ENCODE assay signal across 22 cellular contexts in the genomic region with DNA sequence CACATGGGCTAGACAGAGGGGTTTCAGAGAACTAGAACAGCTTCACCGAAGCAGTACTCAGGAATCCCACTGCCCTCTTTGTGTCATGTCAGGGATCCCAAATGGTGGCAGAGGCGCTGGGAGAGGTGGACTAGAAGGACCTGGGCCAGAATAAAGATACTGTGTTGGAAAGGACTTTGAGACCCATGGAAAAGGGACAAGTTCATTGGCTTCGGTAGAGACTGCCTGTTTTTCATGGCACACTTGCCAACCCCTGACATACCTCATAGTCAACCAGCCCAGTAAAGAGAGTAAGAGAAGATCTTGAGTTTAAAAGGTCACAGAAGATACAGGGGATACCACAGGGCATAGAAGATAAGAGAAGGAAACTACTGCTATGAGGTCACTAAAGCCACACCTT.
A peak's percentile ranks its signal among the peaks of the same experiment; 100 is the strongest.
DNase-seq lines count a peak whose midpoint lies in the region; ATAC-seq, FAIRE-seq and TF ChIP-seq lines count a peak whose summit lies in the region.
"Had no signal": no experiment of that assay in that cellular context is flagged by ENCODE, and none has a peak within 500 bp of the region (broad histone marks: within the 10 kb centered on the region; RNA-seq: fewer than 3 reads in every experiment).

No MANE protein-coding gene starts in this region.

- DNase-seq in right lobe of liver: no peak
- no peak for DNase-seq in HepG2 (ENCODE audit: low spot score)
- no peak for DNase-seq in nephron progenitor cell
- no peak for DNase-seq in retina
- DNase-seq: Caco-2; CD4-positive, CD25-positive, alpha-beta regulatory T cell; CD8-positive, alpha-beta T cell; DMS153; DND-41; GM23248; HFFc6 had no signal

- no peak overlapping the region for H3K4me3 ChIP-seq in right lobe of liver
- no peak overlapping the region for H3K4me3 ChIP-seq in HepG2 (replicated peaks in 1 of 3; ENCODE audit: insufficient read depth in 1 of 3, low read depth in 2 of 3, low read length in 3 of 3)
- no peak overlapping the region for H3K4me3 ChIP-seq in gastroesophageal sphincter
- H3K4me3 ChIP-seq: BLaER1, GM23248, HAP-1 had no signal

- no peaks in the 10 kb centered on the region for H3K36me3 ChIP-seq in right lobe of liver
- H3K36me3 ChIP-seq in HepG2 (replicated peaks in 1 of 2; ENCODE audit: control insufficient read depth in 1 of 2, insufficient read depth in 2 of 2, low read length in 2 of 2): no peaks in the 10 kb centered on the region
- H3K36me3 ChIP-seq in gastroesophageal sphincter: no peaks in the 10 kb centered on the region
- H3K36me3 ChIP-seq: BLaER1, HAP-1 had no signal

- intact Hi-C loops in right lobe of liver (cut with DNase I) (no loop called here), HepG2 (cut with micrococcal nuclease; ENCODE audit: unreplicated experiment) (loop anchor here (5.0 kb wide), 1 partner anchor 437 kb away; no protein-coding TSS in a partner anchor)

- POLR2A ChIA-PET in HepG2 (lab: Yijun Ruan, JAX): no interaction called here

- WGBS in right lobe of liver (ENCODE audit: insufficient coverage, low coverage, low lambda C conversion rate, missing lambda C conversion rate): 62% methylated on average over 3 of the region's 3 CpGs
- WGBS in HepG2 (ENCODE audit: low lambda C conversion rate): 4% methylated on average over 3 of the region's 3 CpGs
- WGBS in gastroesophageal sphincter (ENCODE audit: low coverage in 1 of 2), 2 donors: 83 to 100% methylated on average over 1 to 2 of the region's 3 CpGs

- FAIRE-seq in HepG2 (lab: Jason Lieb, UNC): no peak
- FAIRE-seq: A204.1, G401.6, GM12892, H54 had no signal

- BruUV-seq in HepG2 (replicated peaks; lab: Mats Ljungman, UMichigan): no TSS peak

- TF ChIP-seq EP300 in HepG2 (IDR thresholded peaks at IDR 0.05; ENCODE audit: low read depth in 2 of 2, low read length in 2 of 2) (no peak), HepG2 (CRISPR knock-in tag; IDR thresholded peaks at IDR 0.05; ENCODE audit: borderline replicate concordance) (no peak), gastroesophageal sphincter (IDR thresholded peaks at IDR 0.05) (no peak)

- no peak overlapping the region for H3K4me3 Mint-ChIP-seq in nephron progenitor cell
- H3K4me3 Mint-ChIP-seq: B cell; CD4-positive, CD25-positive, alpha-beta regulatory T cell; CD8-positive, alpha-beta T cell; HFFc6 had no signal

- no peak overlapping the region for H2AFZ ChIP-seq in HepG2 (ENCODE audit: low read length)
- H2AFZ ChIP-seq: GM23248 had no signal

- ATAC-seq in right lobe of liver: peak in 3 of 4 donors; percentile 38 to 69 (median 44)
- no peak for ATAC-seq in HepG2
- peak; percentile 13 for ATAC-seq in gastroesophageal sphincter
- ATAC-seq in GM21528 (IDR thresholded peaks at IDR 0.05; ENCODE audit: low FRiP score, unreplicated experiment): no peak
- ATAC-seq: CD8-positive, alpha-beta T cell had no signal

- in situ Hi-C loops in HepG2 (cut with HindIII; ENCODE audit: extremely low pct_ligation_motif_present, low pct_unique_long_range_greater_than_20kb): no loop called here

- no peaks in the 10 kb centered on the region for H4K20me1 ChIP-seq in HepG2 (ENCODE audit: insufficient read depth, low read length)
- H4K20me1 ChIP-seq: BLaER1 had no signal

- CTCF ChIA-PET in HepG2 (lab: Yijun Ruan, JAX; ENCODE audit: low intra/inter-chr PET ratio, low total read pairs): no interaction called here

- H3K4me1 Mint-ChIP-seq in nephron progenitor cell: no peaks in the 10 kb centered on the region
- H3K4me1 Mint-ChIP-seq: B cell; CD4-positive, CD25-positive, alpha-beta regulatory T cell had no signal

- no peak overlapping the region for H3K4me2 ChIP-seq in HepG2 (ENCODE audit: low read depth, low read length)
- H3K4me2 ChIP-seq: BLaER1 had no signal

- no peak overlapping the region for H3K9ac ChIP-seq in HepG2 (ENCODE audit: insufficient read depth, low read depth, low read length)
- H3K9ac ChIP-seq: BLaER1, GM23248 had no signal

- H3K79me2 ChIP-seq in HepG2 (ENCODE audit: insufficient read depth, low read length): no peaks in the 10 kb centered on the region

- H3K36me3 Mint-ChIP-seq in nephron progenitor cell (ENCODE audit: low read depth): no peaks in the 10 kb centered on the region
- H3K36me3 Mint-ChIP-seq: CD4-positive, CD25-positive, alpha-beta regulatory T cell; CD8-positive, alpha-beta T cell had no signal

- H3K27ac ChIP-seq in right lobe of liver: no peak overlapping the region
- H3K27ac ChIP-seq in HepG2 (ENCODE audit: extremely low read length, insufficient read depth, low read length): no peak overlapping the region
- no peak overlapping the region for H3K27ac ChIP-seq in gastroesophageal sphincter
- H3K27ac ChIP-seq: 22Rv1, BLaER1, C4-2B, GM23248 had no signal

- TF ChIP-seq POLR2A in right lobe of liver (IDR thresholded peaks at IDR 0.05) (no peak), HepG2 (IDR thresholded peaks at IDR 0.05; ENCODE audit: insufficient read depth in 1 of 2, low read depth in 2 of 2, low read length in 2 of 2) (no peak), gastroesophageal sphincter (IDR thresholded peaks at IDR 0.05) (no peak)

- H3K27me3 ChIP-seq in right lobe of liver (no peaks in the 10 kb centered on the region), HepG2 (ENCODE audit: control insufficient read depth in 1 of 2, insufficient read depth in 2 of 2, low read length in 2 of 2) (no peaks in the 10 kb centered on the region), gastroesophageal sphincter (no peaks in the 10 kb centered on the region)
- H3K27me3 ChIP-seq: BLaER1 had no signal

- H3K27me3 Mint-ChIP-seq in nephron progenitor cell (ENCODE audit: low read depth, poor library complexity): no peaks in the 10 kb centered on the region
- H3K27me3 Mint-ChIP-seq: B cell; CD4-positive, CD25-positive, alpha-beta regulatory T cell had no signal

- H3K4me1 ChIP-seq in right lobe of liver (no peaks in the 10 kb centered on the region), HepG2 (ENCODE audit: insufficient read depth, low read length) (no peaks in the 10 kb centered on the region), gastroesophageal sphincter (no peaks in the 10 kb centered on the region)
- H3K4me1 ChIP-seq: BLaER1, Caco-2 had no signal

- H3K9me3 Mint-ChIP-seq in nephron progenitor cell: no peaks in the 10 kb centered on the region

- H3K9me3 ChIP-seq in right lobe of liver: no peaks in the 10 kb centered on the region
- no peaks in the 10 kb centered on the region for H3K9me3 ChIP-seq in HepG2 (ENCODE audit: low read length)
- no peaks in the 10 kb centered on the region for H3K9me3 ChIP-seq in gastroesophageal sphincter
- H3K9me3 ChIP-seq: BLaER1, Caco-2, HAP-1 had no signal

- no peak for TF ChIP-seq RAD21 in HepG2 (CRISPR knock-in tag; IDR thresholded peaks at IDR 0.05)

- no peak for TF ChIP-seq CTCF in right lobe of liver (IDR thresholded peaks at IDR 0.05)
- no peak for TF ChIP-seq CTCF in HepG2 (CRISPR knock-in tag; IDR thresholded peaks at IDR 0.05)
- TF ChIP-seq CTCF in gastroesophageal sphincter (IDR thresholded peaks at IDR 0.05): no peak
- no peak for TF ChIP-seq CTCF in nephron progenitor cell (IDR thresholded peaks at IDR 0.05)

- H3K27ac Mint-ChIP-seq in nephron progenitor cell: peak overlapping the region; percentile 27
- H3K27ac Mint-ChIP-seq: B cell; CD4-positive, CD25-positive, alpha-beta regulatory T cell; CD8-positive, alpha-beta T cell; HFFc6 had no signal

TF ChIP-seq in HepG2, 621 proteins besides CTCF, POLR2A, EP300 and RAD21:
- no peak for TF ChIP-seq TBX2 (CRISPR knock-in tag; IDR thresholded peaks at IDR 0.05; ENCODE audit: borderline replicate concordance)
- no peak for TF ChIP-seq YY1 (IDR thresholded peaks at IDR 0.05; ENCODE audit: insufficient read depth, insufficient replicate concordance, low read depth, low read length)
- TF ChIP-seq HIVEP1 (CRISPR knock-in tag; IDR thresholded peaks at IDR 0.05): no peak
- TF ChIP-seq ZSCAN22 (CRISPR knock-in tag; IDR thresholded peaks at IDR 0.05): no peak
- TF ChIP-seq FOXA1 (IDR thresholded peaks at IDR 0.05): no peak
- TF ChIP-seq FOXA1 (CRISPR knock-in tag; IDR thresholded peaks at IDR 0.05): no peak

Comparison
In these comparisons a context has a peak if more than half of its experiments do, and no peak if none do; other contexts are left out.
1. ATAC-seq: peak in right lobe of liver (3 of 4) and gastroesophageal sphincter (single experiment); none in HepG2 (single experiment) and GM21528 (single experiment).